1 cellular context compared by ENCODE assay signal in the genomic region with DNA sequence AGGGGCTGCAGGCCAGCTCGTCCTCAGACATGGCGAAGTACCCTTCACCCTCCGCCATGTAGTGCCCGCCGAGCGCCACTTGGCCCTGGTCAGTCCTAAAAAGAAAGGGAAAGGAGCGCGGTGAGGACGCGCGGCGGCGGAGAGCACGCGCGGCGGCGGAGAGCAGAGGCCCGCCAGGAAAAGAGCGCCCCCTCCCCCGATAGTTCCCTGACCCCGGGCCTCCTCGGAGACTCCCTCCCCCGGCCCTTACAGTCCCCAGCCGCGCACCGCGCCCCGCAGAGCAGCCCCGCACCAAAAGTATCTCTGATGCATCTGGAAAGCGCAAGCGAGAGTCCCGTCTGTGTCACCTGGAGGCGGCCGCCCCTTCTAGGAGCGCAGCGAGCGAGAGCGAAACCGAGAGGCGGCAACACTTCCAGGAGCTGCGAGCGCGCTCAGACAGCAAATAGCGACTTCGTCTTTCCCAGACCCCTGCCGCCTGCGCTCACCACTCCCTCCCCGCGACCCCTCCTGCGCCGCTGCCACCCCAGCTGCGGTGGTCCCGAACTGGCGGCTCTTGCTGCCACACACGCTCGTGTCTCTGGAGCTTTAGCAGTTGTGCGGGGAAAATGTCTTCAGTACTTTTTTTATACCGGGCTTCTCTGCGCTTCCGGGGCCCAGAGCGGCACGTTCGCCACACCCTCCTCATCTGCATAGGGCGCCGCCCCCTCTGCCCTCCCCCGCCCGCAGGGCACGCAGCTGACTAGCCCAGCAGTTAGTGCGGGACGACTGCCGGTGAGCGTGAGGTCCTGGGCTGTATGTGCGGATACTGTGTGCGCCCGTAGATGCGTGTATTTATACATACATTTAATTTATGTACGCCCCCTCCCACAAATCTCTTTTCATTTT.
TF ChIP-seq lines count a peak whose summit lies in the region.

Gene TENT5A (minus strand): TSS at position 598 of the 885 bp plus-strand sequence. CDS start 540 bp downstream, at position 58.

TF ChIP-seq in HepG2, 621 proteins besides CTCF, POLR2A, EP300 and RAD21 (continued from another document):
- TF ChIP-seq ZXDC (CRISPR knock-in tag; IDR thresholded peaks at IDR 0.05) (no peak), ZNF274 (CRISPR knock-in tag; IDR thresholded peaks at IDR 0.05) (0 out of 2 replicates have a peak, but pooled peaks have one; percentile 23), ZNF484 (CRISPR knock-in tag; IDR thresholded peaks at IDR 0.05; ENCODE audit: borderline replicate concordance, low read depth) (no peak), ZNF713 (CRISPR knock-in tag; IDR thresholded peaks at IDR 0.05) (no peak), ZNF607 (CRISPR knock-in tag; IDR thresholded peaks at IDR 0.05; ENCODE audit: borderline replicate concordance) (no peak), ZNF543 (CRISPR knock-in tag; IDR thresholded peaks at IDR 0.05) (peak; percentile 74; the same call in 1 of the 2 replicates), ZNF670 (CRISPR knock-in tag; IDR thresholded peaks at IDR 0.05; ENCODE audit: borderline replicate concordance) (0 out of 2 replicates have a peak, but pooled peaks have one; percentile 10), ZNF775 (CRISPR knock-in tag; IDR thresholded peaks at IDR 0.05; ENCODE audit: borderline replicate concordance) (no peak), BCL6 (CRISPR knock-in tag; IDR thresholded peaks at IDR 0.05) (no peak; the same call in 1 of the 2 replicates), ZNF549 (CRISPR knock-in tag; IDR thresholded peaks at IDR 0.05) (no peak), ZNF792 (CRISPR knock-in tag; IDR thresholded peaks at IDR 0.05) (no peak), KDM1A (CRISPR knock-in tag; IDR thresholded peaks at IDR 0.05) (no peak), TBP (CRISPR knock-in tag; IDR thresholded peaks at IDR 0.05) (no peak), SMAD3 (CRISPR knock-in tag; IDR thresholded peaks at IDR 0.05) (no peak), ATF2 (CRISPR knock-in tag; IDR thresholded peaks at IDR 0.05) (no peak), ZNF547 (CRISPR knock-in tag; IDR thresholded peaks at IDR 0.05) (peak; percentile 78; the same call in 1 of the 2 replicates), PTBP1 (IDR thresholded peaks at IDR 0.05; ENCODE audit: low read depth, low read length, poor library complexity, severe bottlenecking) (no peak), SATB2 (CRISPR knock-in tag; IDR thresholded peaks at IDR 0.05) (no peak), ZNF782 (CRISPR knock-in tag; IDR thresholded peaks at IDR 0.05; ENCODE audit: borderline replicate concordance) (no peak), SCMH1 (CRISPR knock-in tag; IDR thresholded peaks at IDR 0.05; ENCODE audit: borderline replicate concordance) (no peak), ATF1 (CRISPR knock-in tag; IDR thresholded peaks at IDR 0.05) (no peak), ATF7-NPFF (CRISPR knock-in tag; IDR thresholded peaks at IDR 0.05; ENCODE audit: low read depth) (no peak; the same call in 1 of the 2 replicates), ZC3H13 (CRISPR knock-in tag; IDR thresholded peaks at IDR 0.05) (0 out of 2 replicates have a peak, but pooled peaks have one; percentile 24), PPARG (CRISPR knock-in tag; conservative IDR thresholded peaks at IDR 0.05) (no peak)
- TF ChIP-seq, protein P1, sequence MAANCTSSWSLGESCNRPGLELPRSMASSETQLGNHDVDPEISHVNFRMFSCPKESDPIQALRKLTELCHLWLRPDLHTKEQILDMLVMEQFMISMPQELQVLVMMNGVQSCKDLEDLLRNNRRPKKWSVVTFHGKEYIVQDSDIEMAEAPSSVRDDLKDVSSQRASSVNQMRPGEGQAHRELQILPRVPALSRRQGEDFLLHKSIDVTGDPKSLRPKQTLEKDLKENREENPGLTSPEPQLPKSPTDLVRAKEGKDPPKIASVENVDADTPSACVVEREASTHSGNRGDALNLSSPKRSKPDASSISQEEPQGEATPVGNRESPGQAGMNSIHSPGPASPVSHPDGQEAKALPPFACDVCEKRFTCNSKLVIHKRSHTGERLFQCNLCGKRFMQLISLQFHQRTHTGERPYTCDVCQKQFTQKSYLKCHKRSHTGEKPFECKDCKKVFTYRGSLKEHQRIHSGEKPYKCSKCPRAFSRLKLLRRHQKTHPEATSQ (CRISPR knock-in tag; IDR thresholded peaks at IDR 0.05; ENCODE audit: borderline replicate concordance) = no peak; the same call in 1 of the 2 replicates
